ENCODE assay signal across 18 cellular contexts in the genomic region with DNA sequence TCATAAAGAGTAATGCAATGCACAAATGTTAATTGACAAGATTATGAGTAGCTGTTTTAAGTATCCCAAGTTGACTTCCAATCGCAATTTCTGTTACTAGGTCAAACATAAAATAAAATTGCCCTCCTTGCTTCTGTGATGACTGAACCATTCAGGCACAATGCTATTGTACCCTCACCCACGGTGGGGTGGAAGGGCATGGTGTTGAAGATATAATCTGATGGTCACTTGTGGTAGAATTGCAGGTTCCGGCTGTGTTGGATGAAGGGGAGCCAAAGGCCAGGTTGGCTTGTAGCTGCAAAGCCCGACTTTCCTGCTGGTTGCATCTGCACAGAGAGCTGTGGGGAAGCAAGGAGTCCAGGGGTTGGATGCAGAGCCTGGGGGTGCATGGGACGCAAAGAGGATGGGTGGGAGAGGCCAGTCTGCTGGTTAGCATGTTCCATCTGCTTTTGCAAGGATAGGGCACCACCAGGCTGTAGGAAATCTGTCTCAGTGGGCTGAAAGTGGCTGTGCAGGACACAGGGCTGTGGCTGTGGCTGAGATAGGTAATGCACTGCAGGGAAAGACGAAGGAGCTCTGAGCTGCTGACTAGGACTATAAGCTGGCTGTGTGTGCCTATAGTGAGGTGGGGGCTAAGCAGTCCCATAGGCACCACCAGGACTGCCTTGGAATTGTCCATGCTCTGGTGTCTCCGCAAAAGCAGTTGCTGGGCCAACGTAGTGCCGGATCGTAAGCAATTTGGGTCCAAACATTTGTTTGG. TPM values are rescaled to one million over a fixed set of nuclear protein-coding genes. Genes with fewer than 3 reads are reported as not detected.
DNase-seq lines count a peak whose midpoint lies in the region; ATAC-seq, FAIRE-seq and TF ChIP-seq lines count a peak whose summit lies in the region.
"Had no signal": no experiment of that assay in that cellular context is flagged by ENCODE, and none has a peak within 500 bp of the region (broad histone marks: within the 10 kb centered on the region; RNA-seq: fewer than 3 reads in every experiment).

No MANE protein-coding gene starts in this region.

- H3K36me3 Mint-ChIP-seq in GM23338 (ENCODE audit: low read depth) = no peaks in the 10 kb centered on the region

- H3K4me1 ChIP-seq in GM23338 (ENCODE audit: insufficient read depth) = no peaks in the 10 kb centered on the region
- H3K4me1 ChIP-seq in thyroid gland = no peaks in the 10 kb centered on the region
- H3K4me1 ChIP-seq in ascending aorta = no peaks in the 10 kb centered on the region

- no peaks in the 10 kb centered on the region for H3F3A ChIP-seq in GM23338 (replicated peaks; ENCODE audit: low read depth)

- H3K27ac Mint-ChIP-seq in GM23338 = no peak overlapping the region
- H3K27ac Mint-ChIP-seq: CD4-positive, alpha-beta T cell had no signal

- WGBS in thyroid gland, 2 donors = 87% methylated on average over 8 to 10 of the region's 10 CpGs

- H3K4me3 ChIP-seq in GM23338 (no peak overlapping the region), bronchial epithelial cell (ENCODE audit: low read depth, low read length) (no peak overlapping the region), thyroid gland (replicated peaks in 1 of 3) (no peak overlapping the region), ascending aorta (no peak overlapping the region)
- H3K4me3 ChIP-seq: GM12878 had no signal

- H3K9me3 Mint-ChIP-seq in GM23338 = no peaks in the 10 kb centered on the region
- H3K9me3 Mint-ChIP-seq: CD4-positive, alpha-beta T cell had no signal

- no peak overlapping the region for H3K4me3 Mint-ChIP-seq in GM23338
- H3K4me3 Mint-ChIP-seq: CD4-positive, alpha-beta T cell had no signal

- intact Hi-C loops in posterior vena cava (cut with DNase I) (no loop called here), thyroid gland (cut with DNase I) (loop anchor here (10.0 kb wide), 1 partner anchor 299 kb away; no protein-coding TSS in a partner anchor), ascending aorta (cut with DNase I) (no loop called here)

- peaks cover 3% of the 10 kb centered on the region; the same call in 1 of the 3 replicates for H3K4me1 Mint-ChIP-seq in GM23338

- TF ChIP-seq CTCF in GM23338 (conservative IDR thresholded peaks at IDR 0.05; ENCODE audit: low read depth in 2 of 2) (no peak), bronchial epithelial cell (IDR thresholded peaks at IDR 0.05; ENCODE audit: insufficient read depth, low read length, severe bottlenecking) (no peak), thyroid gland (IDR thresholded peaks at IDR 0.05) (no peak), ascending aorta (IDR thresholded peaks at IDR 0.05) (no peak)

- H3K9me3 ChIP-seq in thyroid gland (no peaks in the 10 kb centered on the region), ascending aorta (no peaks in the 10 kb centered on the region)

- no peak overlapping the region for H2AFZ ChIP-seq in GM23338

- H3K36me3 ChIP-seq in GM23338 (ENCODE audit: insufficient read depth) = no peaks in the 10 kb centered on the region
- no peaks in the 10 kb centered on the region for H3K36me3 ChIP-seq in bronchial epithelial cell (ENCODE audit: control insufficient read depth, insufficient read depth, low read length)
- H3K36me3 ChIP-seq in thyroid gland = no peaks in the 10 kb centered on the region
- no peaks in the 10 kb centered on the region for H3K36me3 ChIP-seq in ascending aorta

- H3K4me2 ChIP-seq in GM23338 = no peak overlapping the region

- TF ChIP-seq POLR2A in thyroid gland (IDR thresholded peaks at IDR 0.05) = no peak

- ATAC-seq in GM23338 (peak; percentile 61), GM21737 (IDR thresholded peaks at IDR 0.05; ENCODE audit: unreplicated experiment) (no peak)
- ATAC-seq: GM12878, HepG2 had no signal

- FAIRE-seq in bronchial epithelial cell (lab: Jason Lieb, UNC) = peak; percentile 64
- FAIRE-seq: A204.1, GM12878, H54, HepG2 had no signal

- H3K79me2 ChIP-seq in GM23338 (replicated peaks; ENCODE audit: insufficient read depth) = no peaks in the 10 kb centered on the region

- H3K9me2 ChIP-seq in GM23338 (ENCODE audit: insufficient read depth) = no peaks in the 10 kb centered on the region

- no peak for DNase-seq in GM23338 (ENCODE audit: low spot score)
- no peak for DNase-seq in bronchial epithelial cell (ENCODE audit: low read depth)
- peak; percentile 68 for DNase-seq in posterior vena cava (ENCODE audit: low spot score)
- no peak for DNase-seq in thyroid gland
- DNase-seq in ascending aorta (ENCODE audit: low spot score in 2 of 2) = no peak
- DNase-seq in NAMALWA (ENCODE audit: low spot score) = no peak
- DNase-seq: AML-193; CD4-positive, alpha-beta T cell; DMS153; DMS79; GF-D8; KG1 had no signal

- peaks cover 2% of the 10 kb centered on the region for H3K27me3 Mint-ChIP-seq in GM23338 (ENCODE audit: insufficient read depth, low read depth, poor library complexity)

- H3K27ac ChIP-seq in GM23338 (ENCODE audit: low read depth) (no peak overlapping the region), thyroid gland (no peak overlapping the region), ascending aorta (no peak overlapping the region)
- H3K27ac ChIP-seq: C4-2B had no signal

- H4K20me1 ChIP-seq in GM23338 (replicated peaks; ENCODE audit: insufficient read depth) = no peaks in the 10 kb centered on the region

- H3K27me3 ChIP-seq in GM23338 (ENCODE audit: insufficient read depth) (no peaks in the 10 kb centered on the region), bronchial epithelial cell (ENCODE audit: control insufficient read depth, insufficient read depth, low read length) (peaks cover 4% of the 10 kb centered on the region), thyroid gland (no peaks in the 10 kb centered on the region), ascending aorta (no peaks in the 10 kb centered on the region)

TF ChIP-seq in GM23338, 12 proteins besides CTCF, POLR2A, EP300 and RAD21:
- no peak for TF ChIP-seq ZNF114 (CRISPR knock-in tag; IDR thresholded peaks at IDR 0.05)
- TF ChIP-seq STAT1 (IDR thresholded peaks at IDR 0.05; ENCODE audit: unreplicated experiment) = no peak
- no peak for TF ChIP-seq ZNF331 (CRISPR knock-in tag; IDR thresholded peaks at IDR 0.05; ENCODE audit: low read depth)
- no peak for TF ChIP-seq JUNB (IDR thresholded peaks at IDR 0.05; ENCODE audit: unreplicated experiment)
- TF ChIP-seq CREB1 (CRISPR knock-in tag; IDR thresholded peaks at IDR 0.05; ENCODE audit: low read depth) = no peak
- TF ChIP-seq, protein P1, sequence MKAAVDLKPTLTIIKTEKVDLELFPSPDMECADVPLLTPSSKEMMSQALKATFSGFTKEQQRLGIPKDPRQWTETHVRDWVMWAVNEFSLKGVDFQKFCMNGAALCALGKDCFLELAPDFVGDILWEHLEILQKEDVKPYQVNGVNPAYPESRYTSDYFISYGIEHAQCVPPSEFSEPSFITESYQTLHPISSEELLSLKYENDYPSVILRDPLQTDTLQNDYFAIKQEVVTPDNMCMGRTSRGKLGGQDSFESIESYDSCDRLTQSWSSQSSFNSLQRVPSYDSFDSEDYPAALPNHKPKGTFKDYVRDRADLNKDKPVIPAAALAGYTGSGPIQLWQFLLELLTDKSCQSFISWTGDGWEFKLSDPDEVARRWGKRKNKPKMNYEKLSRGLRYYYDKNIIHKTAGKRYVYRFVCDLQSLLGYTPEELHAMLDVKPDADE (IDR thresholded peaks at IDR 0.05) = no peak
- TF ChIP-seq NANOG (IDR thresholded peaks at IDR 0.05; ENCODE audit: borderline replicate concordance) = no peak
- TF ChIP-seq POLR2AphosphoS5 (IDR thresholded peaks at IDR 0.05; ENCODE audit: low read depth) = no peak
- TF ChIP-seq, protein P2, sequence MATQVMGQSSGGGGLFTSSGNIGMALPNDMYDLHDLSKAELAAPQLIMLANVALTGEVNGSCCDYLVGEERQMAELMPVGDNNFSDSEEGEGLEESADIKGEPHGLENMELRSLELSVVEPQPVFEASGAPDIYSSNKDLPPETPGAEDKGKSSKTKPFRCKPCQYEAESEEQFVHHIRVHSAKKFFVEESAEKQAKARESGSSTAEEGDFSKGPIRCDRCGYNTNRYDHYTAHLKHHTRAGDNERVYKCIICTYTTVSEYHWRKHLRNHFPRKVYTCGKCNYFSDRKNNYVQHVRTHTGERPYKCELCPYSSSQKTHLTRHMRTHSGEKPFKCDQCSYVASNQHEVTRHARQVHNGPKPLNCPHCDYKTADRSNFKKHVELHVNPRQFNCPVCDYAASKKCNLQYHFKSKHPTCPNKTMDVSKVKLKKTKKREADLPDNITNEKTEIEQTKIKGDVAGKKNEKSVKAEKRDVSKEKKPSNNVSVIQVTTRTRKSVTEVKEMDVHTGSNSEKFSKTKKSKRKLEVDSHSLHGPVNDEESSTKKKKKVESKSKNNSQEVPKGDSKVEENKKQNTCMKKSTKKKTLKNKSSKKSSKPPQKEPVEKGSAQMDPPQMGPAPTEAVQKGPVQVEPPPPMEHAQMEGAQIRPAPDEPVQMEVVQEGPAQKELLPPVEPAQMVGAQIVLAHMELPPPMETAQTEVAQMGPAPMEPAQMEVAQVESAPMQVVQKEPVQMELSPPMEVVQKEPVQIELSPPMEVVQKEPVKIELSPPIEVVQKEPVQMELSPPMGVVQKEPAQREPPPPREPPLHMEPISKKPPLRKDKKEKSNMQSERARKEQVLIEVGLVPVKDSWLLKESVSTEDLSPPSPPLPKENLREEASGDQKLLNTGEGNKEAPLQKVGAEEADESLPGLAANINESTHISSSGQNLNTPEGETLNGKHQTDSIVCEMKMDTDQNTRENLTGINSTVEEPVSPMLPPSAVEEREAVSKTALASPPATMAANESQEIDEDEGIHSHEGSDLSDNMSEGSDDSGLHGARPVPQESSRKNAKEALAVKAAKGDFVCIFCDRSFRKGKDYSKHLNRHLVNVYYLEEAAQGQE (IDR thresholded peaks at IDR 0.05; ENCODE audit: unreplicated experiment) = no peak
- TF ChIP-seq EZH2 (IDR thresholded peaks at IDR 0.05; ENCODE audit: low read depth, unreplicated experiment) = no peak
- TF ChIP-seq EZH2phosphoT487 (IDR thresholded peaks at IDR 0.05; ENCODE audit: unreplicated experiment) = no peak

RNA-seq across cellular contexts. Expression of a gene that starts 31.5 kb away (rescaled TPM):
- total RNA-seq in GM23338 (2014; rRNA removed; shearing (Covaris generic)) = 85.8 and 98.3 TPM in 2 replicates
- 120 and 136 TPM in 2 replicates for polyA plus RNA-seq in GM23338 (2016; fragmentation: Nextera tagmentation; extraction: Ambion mirVana)
- total RNA-seq in bronchial epithelial cell (41.6 and 62.4 TPM in 2 replicates), posterior vena cava (10 to 100 TPM; 38.8 to 45.9 TPM), thyroid gland (10 to 100 TPM; 27.3 to 55.9 (median 30.1) TPM), ascending aorta (26.2 TPM)
